ENCODE assay signal across 8 cellular contexts in the genomic region with DNA sequence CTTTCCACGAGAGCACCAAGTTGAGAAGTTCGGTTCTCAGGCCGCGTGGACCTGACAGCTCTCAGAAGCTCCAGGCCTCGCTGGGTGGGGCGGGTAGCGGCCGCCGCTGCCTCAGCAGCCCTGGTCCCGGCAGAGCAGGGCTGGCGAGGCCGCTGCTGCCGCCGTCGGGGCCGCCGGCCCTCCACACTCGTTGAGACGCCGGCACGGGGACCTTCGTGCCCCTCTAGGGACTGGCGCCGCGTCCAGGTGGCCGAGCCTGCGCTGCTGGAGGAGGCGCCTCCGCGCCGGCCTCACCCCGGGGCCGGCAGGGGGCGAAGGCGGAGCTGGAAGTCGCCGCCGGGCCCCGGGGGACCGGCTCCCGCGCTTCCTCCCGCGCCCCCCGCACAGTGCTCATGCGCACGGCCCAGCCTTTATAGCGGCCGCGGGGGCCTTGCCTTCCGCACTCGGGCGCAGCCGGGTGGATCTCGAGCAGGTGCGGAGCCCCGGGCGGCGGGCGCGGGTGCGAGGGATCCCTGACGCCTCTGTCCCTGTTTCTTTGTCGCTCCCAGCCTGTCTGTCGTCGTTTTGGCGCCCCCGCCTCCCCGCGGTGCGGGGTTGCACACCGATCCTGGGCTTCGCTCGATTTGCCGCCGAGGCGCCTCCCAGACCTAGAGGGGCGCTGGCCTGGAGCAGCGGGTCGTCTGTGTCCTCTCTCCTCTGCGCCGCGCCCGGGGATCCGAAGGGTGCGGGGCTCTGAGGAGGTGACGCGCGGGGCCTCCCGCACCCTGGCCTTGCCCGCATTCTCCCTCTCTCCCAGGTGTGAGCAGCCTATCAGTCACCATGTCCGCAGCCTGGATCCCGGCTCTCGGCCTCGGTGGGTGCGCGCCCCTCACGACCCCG. TPM values are rescaled to one million over a fixed set of nuclear protein-coding genes. Genes with fewer than 3 reads are reported as not detected.
DNase-seq lines count a peak whose midpoint lies in the region; ATAC-seq, FAIRE-seq and TF ChIP-seq lines count a peak whose summit lies in the region.

Gene COCH (plus strand): TSS at position 440 of the 879 bp plus-strand sequence. CDS start 380 bp downstream, at position 820.

- no peaks in the 10 kb centered on the region for H3K9me3 ChIP-seq in OCI-LY7 (ENCODE audit: low read length)
- no peaks in the 10 kb centered on the region for H3K9me3 ChIP-seq in GM12878 (replicated peaks; ENCODE audit: control insufficient read depth, insufficient read depth, low read length)

- H3K4me3 ChIP-seq in OCI-LY7 (ENCODE audit: low read depth, low read length, poor library complexity, severe bottlenecking): peak within 1 kb of the TSS; percentile 73
- H3K4me3 ChIP-seq in GM12878: peak within 1 kb of the TSS; percentile 66

- H3K4me1 ChIP-seq in OCI-LY7 (ENCODE audit: insufficient read depth, low read length, poor library complexity, severe bottlenecking) (peaks cover 11% of the 10 kb centered on the region), GM12878 (ENCODE audit: control insufficient read depth, insufficient read depth, low read length) (peaks cover 11% of the 10 kb centered on the region)

- H3K79me2 ChIP-seq in OCI-LY7 (ENCODE audit: insufficient read depth, low read depth, low read length) (no peaks in the 10 kb centered on the region), GM12878 (ENCODE audit: control insufficient read depth, insufficient read depth, low read length) (no peaks in the 10 kb centered on the region)

- SMC1A ChIA-PET in GM12878 (lab: Charles Lee; ENCODE audit: uncharacterized antibody, unreplicated experiment): interaction anchor here (1.0 to 1.4 kb wide), 2 partner anchors 20 to 21 kb away, joined by 3 to 4 read pairs; no protein-coding TSS in a partner anchor

- peak within 1 kb of the TSS; percentile 63 for H3K9ac ChIP-seq in GM12878 (ENCODE audit: control insufficient read depth, insufficient read depth, low read length)

- intact Hi-C loops in OCI-LY7 (cut with micrococcal nuclease; ENCODE audit: unreplicated experiment) (loop anchor here (5.0 kb wide), 2 partner anchors 208 to 333 kb away; partner anchors contain the start of gene HECTD1), GM12878 (cut with micrococcal nuclease; ENCODE audit: unreplicated experiment) (loop anchor here (5.0 kb wide), 1 partner anchor 162 kb away; no protein-coding TSS in a partner anchor)

- peaks cover 2 to 6% of the 10 kb centered on the region in 2 experiments; a peak in 2 of 4 replicates for H3K27me3 ChIP-seq in GM12878 (replicated peaks in 1 of 2; ENCODE audit: control insufficient read depth in 2 of 2, insufficient read depth in 2 of 2, low read length in 1 of 2)

- peak; percentile 29 for TF ChIP-seq CTCF in GM20000 (IDR thresholded peaks at IDR 0.05; ENCODE audit: extremely low read depth, missing control alignments)
- peak; percentile 70 for TF ChIP-seq CTCF in OCI-LY7 (conservative IDR thresholded peaks at IDR 0.05; ENCODE audit: low read length)
- peak; percentile 33 to 50 (median 40); a peak in 3 of 6 replicates for TF ChIP-seq CTCF in GM12878 (IDR thresholded peaks at IDR 0.05 in 2 of 3, conservative IDR thresholded peaks at IDR 0.05 in 1 of 3; ENCODE audit: control insufficient read depth in 2 of 3, extremely low read depth in 1 of 3, insufficient read depth in 1 of 3, low read depth in 3 of 3, low read length in 3 of 3)

- H3K36me3 ChIP-seq in OCI-LY7 (ENCODE audit: insufficient read depth, low read length) (no peaks in the 10 kb centered on the region), GM12878 (ENCODE audit: control insufficient read depth in 2 of 2, insufficient read depth in 2 of 2, low read length in 1 of 2) (no peaks in the 10 kb centered on the region)

- POLR2A ChIA-PET in OCI-LY7 (lab: Charles Lee) (interaction anchor here (0.6 kb wide), 1 partner anchor 31 kb away, joined by 4 read pairs; no protein-coding TSS in a partner anchor), GM12878 (lab: Charles Lee) (interaction anchor here (0.6 kb wide), 1 partner anchor 40 kb away, joined by 3 read pairs; no protein-coding TSS in a partner anchor)

- DNase-seq in GF-D8 (lab: John Stamatoyannopoulos, UW) (peak; percentile 65), GM20000 (ENCODE audit: low spot score) (peak; percentile 92), OCI-LY7 (ENCODE audit: low spot score) (peak; percentile 82), GM12878 (ENCODE audit: low read depth, low spot score) (no peak), islet precursor cell (peak; percentile 82), hippocampal formation (lab: John Stamatoyannopoulos, UW) (no peak)
- DNase-seq in stimulated activated CD4-positive, alpha-beta T cell treated with anti-CD3 and anti-CD28 coated beads, Interleukin-4, amount 100 ng/mL, for 24 hours: peak; percentile 18

- ATAC-seq in HG03558 (IDR thresholded peaks at IDR 0.05; ENCODE audit: extremely low read depth, unreplicated experiment): peak; percentile 71
- peak; percentile 88 for ATAC-seq in GM12878

- BruUV-seq in OCI-LY7 (replicated peaks; lab: Mats Ljungman, UMichigan) (no TSS peak), GM12878 (replicated peaks; lab: Mats Ljungman, UMichigan) (no TSS peak)

- H3K4me2 ChIP-seq in OCI-LY7 (ENCODE audit: low read length) (peak within 1 kb of the TSS; percentile 87), GM12878 (ENCODE audit: control insufficient read depth, insufficient read depth) (peak within 1 kb of the TSS; percentile 99)

- H4K20me1 ChIP-seq in OCI-LY7 (ENCODE audit: insufficient read depth, low read length) (no peaks in the 10 kb centered on the region), GM12878 (ENCODE audit: control insufficient read depth, insufficient read depth) (no peaks in the 10 kb centered on the region)

- FAIRE-seq in GM12878 (lab: Jason Lieb, UNC): no peak

- peak; percentile 19; the same call in 1 of the 2 replicates for TF ChIP-seq RAD21 in GM12878 (IDR thresholded peaks at IDR 0.05; ENCODE audit: insufficient read depth, low read depth, low read length)

- H3K27ac ChIP-seq in OCI-LY7 (ENCODE audit: low read depth, low read length, poor library complexity, severe bottlenecking): no peak within 1 kb of the TSS
- no peak within 1 kb of the TSS for H3K27ac ChIP-seq in GM12878 (ENCODE audit: control insufficient read depth, insufficient read depth)

- peak within 1 kb of the TSS; percentile 83 for H2AFZ ChIP-seq in OCI-LY7 (ENCODE audit: low read length)
- peak within 1 kb of the TSS; percentile 84 for H2AFZ ChIP-seq in GM12878 (ENCODE audit: control insufficient read depth, low read depth, low read length)

- TF ChIP-seq EP300 in GM12878 (IDR thresholded peaks at IDR 0.05; ENCODE audit: borderline replicate concordance in 1 of 2, control insufficient read depth in 1 of 2, low read depth in 2 of 2, low read length in 2 of 2): no peak

- in situ Hi-C loops in GM12878 (cut with MboI): no loop called here

- RAD21 ChIA-PET in GM12878 (lab: Charles Lee; ENCODE audit: unreplicated experiment): no interaction called here

- WGBS in GM12878 (ENCODE audit: insufficient coverage, insufficient replicate concordance, low lambda C conversion rate, missing lambda C conversion rate): under 1% methylated on average over 76 of the region's 99 CpGs

- CTCF ChIA-PET in OCI-LY7 (lab: Charles Lee; ENCODE audit: unreplicated experiment) (no interaction called here), GM12878 (lab: Yijun Ruan, JAX) (interaction anchor here (1.0 kb wide), 1 partner anchor 208 kb away, joined by 3 read pairs; no protein-coding TSS in a partner anchor)

- no peaks in the 10 kb centered on the region for H3K9me2 ChIP-seq in OCI-LY7 (ENCODE audit: insufficient read depth, low read length)

- TF ChIP-seq POLR2A in GM12878 (IDR thresholded peaks at IDR 0.05; ENCODE audit: low read depth, low read length): peak; percentile 80

TF ChIP-seq in GM12878, 131 proteins besides CTCF, POLR2A, EP300 and RAD21 (continues in another document):
- TF ChIP-seq NR2F1 (conservative IDR thresholded peaks at IDR 0.05) (peak; percentile 63; the same call in 1 of the 2 replicates), ZNF207 (IDR thresholded peaks at IDR 0.05; ENCODE audit: borderline replicate concordance) (0 out of 2 replicates have a peak, but pooled peaks have one; percentile 59), YY1 (IDR thresholded peaks at IDR 0.05; ENCODE audit: low read depth, low read length) (0 out of 2 replicates have a peak, but pooled peaks have one; percentile 7), ZNF24 (IDR thresholded peaks at IDR 0.05) (peak; percentile 17; the same call in 1 of the 2 replicates), TCF3 (IDR thresholded peaks at IDR 0.05; ENCODE audit: borderline replicate concordance, insufficient read depth, low read depth, low read length) (0 out of 2 replicates have a peak, but pooled peaks have one; percentile 43), ZNF217 (IDR thresholded peaks at IDR 0.05) (no peak)

RNA-seq across cellular contexts. Expression of gene COCH, which starts in this region (rescaled TPM):
- 11.8 and 18.7 TPM in 2 replicates for total RNA-seq in OCI-LY7 (2014; rRNA removed; shearing (Covaris generic))
- total RNA-seq in OCI-LY7 (2022) (17.7 and 19.8 TPM in 2 replicates), GM12878 (2014; rRNA removed) (7.8 and 9.4 TPM in 2 replicates), GM12878 (2014; rRNA removed; fragmentation: Illumina TruSeq; extraction: Trizol) (6.7 and 7.0 TPM in 2 replicates), GM12878 (2021) (5.5 and 6.8 TPM in 2 replicates)
- total RNA-seq in GM12878 (2013; cell fraction: nucleolus; rRNA removed): 4.5 and 6.5 TPM in 2 replicates
- 7.8 TPM for polyA plus RNA-seq in GM12878 (2011; ENCODE audit: low read depth)
- polyA plus RNA-seq in GM12878 (2011; rRNA removed) (1.8 and 2.0 TPM in 2 replicates), GM12878 (2014; fragmentation: Illumina TruSeq; extraction: Trizol) (8.3 and 9.7 TPM in 2 replicates), GM12878 (2014; fragmentation: Nextera tagmentation; extraction: Ambion mirVana) (1 to 10 TPM; 2.6 to 4.6 TPM), GM12878 (2014; rRNA removed) (7.0 and 8.1 TPM in 2 replicates), GM12878 (2016; fragmentation: Nextera tagmentation; extraction: Ambion mirVana) (1 to 10 TPM; 3.0 to 3.2 TPM)
- polyA plus RNA-seq in GM12878 (2011; cell fraction: cytosol; rRNA removed): 1.3 TPM in 2 replicates
- polyA plus RNA-seq in GM12878 (2011; cell fraction: nucleus; rRNA removed): 1.6 and 1.9 TPM in 2 replicates
- polyA plus RNA-seq in GM12878 (2012): 7.5 and 8.5 TPM in 2 replicates
- 1.4 and 1.5 TPM in 2 replicates for polyA minus RNA-seq in GM12878 (2011; rRNA and poly(A)+ RNA removed)
- polyA minus RNA-seq in GM12878 (2011; cell fraction: cytosol; rRNA and poly(A)+ RNA removed): 0.42 and 2.0 TPM in 2 replicates
- 0.48 TPM in 2 replicates for polyA minus RNA-seq in GM12878 (2011; cell fraction: nucleus; rRNA and poly(A)+ RNA removed)

Comparison
In these comparisons a context has a peak if more than half of its experiments do, and no peak if none do; other contexts are left out.
1. DNase-seq: peak in GF-D8 (single experiment), GM20000 (single experiment), OCI-LY7 (single experiment), islet precursor cell (single experiment) and stimulated activated CD4-positive, alpha-beta T cell treated with anti-CD3 and anti-CD28 coated beads, Interleukin-4, amount 100 ng/mL, for 24 hours (single experiment); none in GM12878 (single experiment) and hippocampal formation (0 of 2).
2. Peak in every context shown above with its lines, with median percentiles within 50 percentile points of each other: CTCF ChIP-seq.